In genomic region chr6:111566222-111566717, GRCh38 we compare ENCODE assay signal across 1 cellular context.
TF ChIP-seq lines count a peak whose summit lies in the region.

No MANE protein-coding gene starts in this region.

TF ChIP-seq in HCT116, 20 proteins besides CTCF, POLR2A, EP300 and RAD21 (continued from another document):
- TF ChIP-seq ATF3 (IDR thresholded peaks at IDR 0.05) (no peak), ZBTB33 (IDR thresholded peaks at IDR 0.05; ENCODE audit: extremely low read depth, insufficient replicate concordance, low read length) (no peak), EZH2phosphoT487 (IDR thresholded peaks at IDR 0.05; ENCODE audit: borderline replicate concordance) (no peak), SP1 (IDR thresholded peaks at IDR 0.05; ENCODE audit: low read depth) (no peak), ZFX (IDR thresholded peaks at IDR 0.05) (no peak), TCF7L2 (IDR thresholded peaks at IDR 0.05; ENCODE audit: borderline replicate concordance, extremely low read depth, insufficient read depth, insufficient read length) (no peak), CEBPB (IDR thresholded peaks at IDR 0.05; ENCODE audit: low read depth) (no peak), FOSL1 (IDR thresholded peaks at IDR 0.05; ENCODE audit: low read depth) (no peak), CBX3 (IDR thresholded peaks at IDR 0.05; ENCODE audit: low read depth) (no peak), ELF1 (IDR thresholded peaks at IDR 0.05; ENCODE audit: borderline replicate concordance, low read depth) (no peak), EZH2 (IDR thresholded peaks at IDR 0.05) (no peak), YY1 (IDR thresholded peaks at IDR 0.05; ENCODE audit: extremely low read depth, insufficient replicate concordance, low read depth, low read length) (no peak), EGR1 (IDR thresholded peaks at IDR 0.05; ENCODE audit: low read depth) (no peak)
